Comparison of ENCODE assay signal across 9 cellular contexts in genomic region chr4:109912706-109913621, GRCh38. TPM values are rescaled to one million over a fixed set of nuclear protein-coding genes. Genes with fewer than 3 reads are reported as not detected.
A peak's percentile ranks its signal among the peaks of the same experiment; 100 is the strongest.
DNase-seq lines count a peak whose midpoint lies in the region; ATAC-seq and TF ChIP-seq lines count a peak whose summit lies in the region.
"Had no signal": no experiment of that assay in that cellular context is flagged by ENCODE, and none has a peak within 500 bp of the region (broad histone marks: within the 10 kb centered on the region; RNA-seq: fewer than 3 reads in every experiment).

EGF (plus strand) TSS chr4:109912883; CDS start chr4:109913336, 453 bp downstream.

- H3K36me3 ChIP-seq in PC-3 (ENCODE audit: low read depth, low read length) = no peaks in the 10 kb centered on the region
- H3K36me3 ChIP-seq in psoas muscle (ENCODE audit: insufficient read depth in 1 of 2, low read depth in 1 of 2) = no peaks in the 10 kb centered on the region

- H3K27me3 ChIP-seq in PC-3 (ENCODE audit: low read length) = no peaks in the 10 kb centered on the region
- H3K27me3 ChIP-seq in psoas muscle (ENCODE audit: insufficient read depth in 3 of 3, low read length in 2 of 3) = no peaks in the 10 kb centered on the region

- peak within 1 kb of the TSS; percentile 91 for H2AFZ ChIP-seq in PC-3 (ENCODE audit: low read length)

- H3K9ac ChIP-seq in PC-3 (ENCODE audit: low read length) = peak within 1 kb of the TSS; percentile 65

- ATAC-seq in PC-3 (peak; percentile 76), psoas muscle (peak; percentile 51 to 69 (median 54)), HG02571 (IDR thresholded peaks at IDR 0.05; ENCODE audit: unreplicated experiment) (no peak)

- H3K27ac Mint-ChIP-seq in activated naive CD4-positive, alpha-beta T cell treated with anti-CD3 and anti-CD28 coated beads for 36 hours = no peak within 1 kb of the TSS

- no peak within 1 kb of the TSS for H3K4me3 Mint-ChIP-seq in activated naive CD4-positive, alpha-beta T cell treated with anti-CD3 and anti-CD28 coated beads for 36 hours

- H3K9me3 ChIP-seq in PC-3 (ENCODE audit: low read length) = no peaks in the 10 kb centered on the region
- no peaks in the 10 kb centered on the region for H3K9me3 ChIP-seq in psoas muscle

- H3K36me3 Mint-ChIP-seq in activated naive CD4-positive, alpha-beta T cell treated with anti-CD3 and anti-CD28 coated beads for 36 hours (ENCODE audit: low read depth) = no peaks in the 10 kb centered on the region

- no peaks in the 10 kb centered on the region for H4K20me1 ChIP-seq in PC-3 (ENCODE audit: low read length)

- intact Hi-C loops in PC-3 (cut with micrococcal nuclease) = loop anchor here (2.0 kb wide), 1 partner anchor 54 kb away; no protein-coding TSS in a partner anchor
- intact Hi-C loops in psoas muscle (cut with DNase I) = no loop called here
- intact Hi-C loops in activated naive CD4-positive, alpha-beta T cell treated with anti-CD3 and anti-CD28 coated beads for 36 hours (cut with micrococcal nuclease) = no loop called here

- TF ChIP-seq CTCF in PC-3 (conservative IDR thresholded peaks at IDR 0.05; ENCODE audit: low read depth, low read length) (no peak), psoas muscle (IDR thresholded peaks at IDR 0.05) (no peak)

- POLR2A ChIA-PET in PC-3 (lab: Charles Lee; ENCODE audit: unreplicated experiment) = no interaction called here

- DNase-seq in GM04503 (ENCODE audit: low read depth) = peak; percentile 20
- peak; percentile 71 for DNase-seq in PC-3
- peak; percentile 22 for DNase-seq in foreskin melanocyte
- peak in 1 of 2 donors; percentile 46 for DNase-seq in psoas muscle
- DNase-seq in NCI-H748 treated with DMSO at 0.1 percent for 48 hours (lab: John Stamatoyannopoulos, UW) = no peak
- no peak for DNase-seq in stimulated activated CD4-positive, alpha-beta T cell treated with anti-CD3 and anti-CD28 coated beads, Interleukin-1b, Interleukin-23, amount 100 ng/mL, for 48 hours
- DNase-seq in activated naive CD4-positive, alpha-beta T cell treated with anti-CD3 and anti-CD28 coated beads for 36 hours = no peak
- DNase-seq: KG1 had no signal

- peaks cover 37% of the 10 kb centered on the region for H3K79me2 ChIP-seq in PC-3 (ENCODE audit: low read length)

- H3K27ac ChIP-seq in PC-3 (ENCODE audit: low read length) (peak within 1 kb of the TSS; percentile 73), psoas muscle (peak within 1 kb of the TSS; percentile 95)

- H3K4me3 ChIP-seq in PC-3 (ENCODE audit: low read length) (peak within 1 kb of the TSS; percentile 80), psoas muscle (peak within 1 kb of the TSS; percentile 80)

- no peaks in the 10 kb centered on the region for H3K9me2 ChIP-seq in PC-3 (replicated peaks; ENCODE audit: low read length)

- peaks cover 29% of the 10 kb centered on the region for H3K4me1 ChIP-seq in PC-3 (ENCODE audit: insufficient read depth, low read length)
- H3K4me1 ChIP-seq in psoas muscle = peaks cover 7% of the 10 kb centered on the region

- no peaks in the 10 kb centered on the region for H3F3A ChIP-seq in PC-3 (ENCODE audit: low read length, unreplicated experiment)

- peaks cover 19% of the 10 kb centered on the region for H3K27me3 Mint-ChIP-seq in activated naive CD4-positive, alpha-beta T cell treated with anti-CD3 and anti-CD28 coated beads for 36 hours (ENCODE audit: low read depth)

- TSS peak; percentile 72 for BruUV-seq in PC-3 (replicated peaks; lab: Mats Ljungman, UMichigan)

- H3K9me3 Mint-ChIP-seq in activated naive CD4-positive, alpha-beta T cell treated with anti-CD3 and anti-CD28 coated beads for 36 hours = no peaks in the 10 kb centered on the region

- CTCF ChIA-PET in PC-3 (lab: Charles Lee) = interaction anchor here (0.6 kb wide), 1 partner anchor 281 kb away, joined by 10 read pairs; no protein-coding TSS in a partner anchor
- CTCF ChIA-PET in activated naive CD4-positive, alpha-beta T cell treated with anti-CD3 and anti-CD28 coated beads for 36 hours (lab: Charles Lee) = interaction anchor here (0.6 kb wide), 1 partner anchor 563 kb away, joined by 3 read pairs; the partner anchor contains the start of gene ENPEP

- WGBS in psoas muscle, 3 donors = 25 to 41% (median 26%) methylated on average over 9 of the region's 9 CpGs

- H3K4me2 ChIP-seq in PC-3 (ENCODE audit: low read length) = peak within 1 kb of the TSS; percentile 96

- H3K4me1 Mint-ChIP-seq in activated naive CD4-positive, alpha-beta T cell treated with anti-CD3 and anti-CD28 coated beads for 36 hours (ENCODE audit: low read depth) = no peaks in the 10 kb centered on the region

RNA-seq across cellular contexts. Expression of gene EGF, which starts in this region (rescaled TPM):
- total RNA-seq in PC-3 (2014; rRNA removed) (3.9 and 6.1 TPM in 2 replicates), psoas muscle (10 to 100 TPM; 37.1 to 92.4 (median 52.8) TPM)
- 10 to 100 TPM in 2 of 3 donors, 1 to 10 TPM in 1; 2.5 to 29.9 (median 26.5) TPM for polyA plus RNA-seq in psoas muscle
- not detected for total RNA-seq in activated naive CD4-positive, alpha-beta T cell treated with anti-CD3 and anti-CD28 coated beads for 36 hours

Comparison
In these comparisons a context has a peak if more than half of its experiments do, and no peak if none do; other contexts are left out.
1. DNase-seq: peak in GM04503 (single experiment), PC-3 (single experiment) and foreskin melanocyte (single experiment); none in NCI-H748 treated with DMSO at 0.1 percent for 48 hours (single experiment), stimulated activated CD4-positive, alpha-beta T cell treated with anti-CD3 and anti-CD28 coated beads, Interleukin-1b, Interleukin-23, amount 100 ng/mL, for 48 hours (single experiment) and activated naive CD4-positive, alpha-beta T cell treated with anti-CD3 and anti-CD28 coated beads for 36 hours (single experiment).